33 cellular contexts compared by ENCODE assay signal in the genomic region with DNA sequence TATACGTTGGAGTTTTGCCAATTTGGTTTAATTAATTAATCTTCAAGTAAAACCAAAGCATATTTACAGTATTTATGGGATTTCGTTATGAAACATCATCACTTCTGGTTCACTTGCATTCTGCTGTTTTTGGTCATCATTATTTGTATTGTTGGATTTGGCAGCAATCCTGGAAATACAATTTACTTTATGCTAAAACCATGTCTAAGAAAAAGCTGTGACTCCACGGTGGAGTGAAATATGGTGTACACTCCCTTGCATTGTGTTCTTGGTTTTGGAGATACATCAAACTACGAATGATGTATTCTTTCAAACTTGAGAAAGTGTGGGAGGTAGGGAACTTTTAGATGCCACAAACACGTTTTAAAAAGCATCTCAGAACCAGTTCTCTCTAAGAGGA.
A peak's percentile ranks its signal among the peaks of the same experiment; 100 is the strongest.
DNase-seq lines count a peak whose midpoint lies in the region; ATAC-seq and TF ChIP-seq lines count a peak whose summit lies in the region.
"Had no signal": no experiment of that assay in that cellular context is flagged by ENCODE, and none has a peak within 500 bp of the region (broad histone marks: within the 10 kb centered on the region; RNA-seq: fewer than 3 reads in every experiment).

No MANE protein-coding gene starts in this region.

- no peaks in the 10 kb centered on the region for H3K27me3 ChIP-seq in left lung
- H3K27me3 ChIP-seq: thyroid gland, vagina had no signal

- H3K36me3 Mint-ChIP-seq in nephron (ENCODE audit: low read depth) = no peaks in the 10 kb centered on the region
- H3K36me3 Mint-ChIP-seq in activated T-helper 2 cell treated with anti-CD3 and anti-CD28 coated beads, Interferon-gamma antibody, Interleukin-2, Interleukin-4, amounts not matched to agents 10 μg/mL and 5 μg/mL and 100 μg/mL, durations not matched to agents 14 hours and 24 hours and 36 hours (ENCODE audit: low read depth) = no peaks in the 10 kb centered on the region
- H3K36me3 Mint-ChIP-seq in natural killer cell treated with Interleukin-12 subunit alpha and Interleukin-12 subunit beta and Interleukin-15 and Interleukin-18, amount 100 ng/mL, for 72 hours = no peaks in the 10 kb centered on the region
- H3K36me3 Mint-ChIP-seq: activated naive CD8-positive, alpha-beta T cell treated with anti-CD3 and anti-CD28 coated beads, Interleukin-2, amount 10 ng/mL, durations not matched to agents 7 days and 5 days; CD8-positive, alpha-beta T cell; naive thymus-derived CD4-positive, alpha-beta T cell had no signal

- peaks cover 4% of the 10 kb centered on the region for H3K27me3 Mint-ChIP-seq in nephron (ENCODE audit: low read depth)
- no peaks in the 10 kb centered on the region for H3K27me3 Mint-ChIP-seq in activated T-helper 2 cell treated with anti-CD3 and anti-CD28 coated beads, Interferon-gamma antibody, Interleukin-2, Interleukin-4, amounts not matched to agents 10 μg/mL and 5 μg/mL and 100 μg/mL, durations not matched to agents 14 hours and 24 hours and 36 hours (ENCODE audit: low read depth)
- peaks cover 0 to 8% of the 10 kb centered on the region in 2 donors for H3K27me3 Mint-ChIP-seq in natural killer cell treated with Interleukin-12 subunit alpha and Interleukin-12 subunit beta and Interleukin-15 and Interleukin-18, amount 100 ng/mL, for 72 hours
- H3K27me3 Mint-ChIP-seq: activated naive CD8-positive, alpha-beta T cell treated with anti-CD3 and anti-CD28 coated beads, Interleukin-2, amount 10 ng/mL, durations not matched to agents 7 days and 5 days; B cell had no signal

- H3K9me3 Mint-ChIP-seq in nephron = no peaks in the 10 kb centered on the region
- H3K9me3 Mint-ChIP-seq in activated T-helper 2 cell treated with anti-CD3 and anti-CD28 coated beads, Interferon-gamma antibody, Interleukin-2, Interleukin-4, amounts not matched to agents 10 μg/mL and 5 μg/mL and 100 μg/mL, durations not matched to agents 14 hours and 24 hours and 36 hours = no peaks in the 10 kb centered on the region
- no peaks in the 10 kb centered on the region for H3K9me3 Mint-ChIP-seq in natural killer cell treated with Interleukin-12 subunit alpha and Interleukin-12 subunit beta and Interleukin-15 and Interleukin-18, amount 100 ng/mL, for 72 hours
- H3K9me3 Mint-ChIP-seq: activated naive CD8-positive, alpha-beta T cell treated with anti-CD3 and anti-CD28 coated beads, Interleukin-2, amount 10 ng/mL, durations not matched to agents 7 days and 5 days; CD8-positive, alpha-beta T cell had no signal

- H3K4me3 ChIP-seq in astrocyte of the cerebellum (ENCODE audit: low read depth, low read length) (no peak overlapping the region), left lung (no peak overlapping the region)
- H3K4me3 ChIP-seq: A549, gastrocnemius medialis, HAP-1, lower lobe of right lung, prostate gland, stomach, thyroid gland, vagina had no signal

- TF ChIP-seq CTCF in astrocyte of the cerebellum (IDR thresholded peaks at IDR 0.05; ENCODE audit: low read depth, low read length, missing control alignments) (no peak), nephron (IDR thresholded peaks at IDR 0.05; ENCODE audit: unreplicated experiment in 3 of 3) (no peak), left lung (IDR thresholded peaks at IDR 0.05) (no peak)

- H3K9me3 ChIP-seq in left lung = no peaks in the 10 kb centered on the region
- H3K9me3 ChIP-seq: A549, gastrocnemius medialis, HAP-1, lower lobe of right lung, prostate gland, stomach, thyroid gland, vagina had no signal

- H3K4me1 ChIP-seq in left lung = no peaks in the 10 kb centered on the region
- H3K4me1 ChIP-seq: A549, gastrocnemius medialis, HAP-1, lower lobe of right lung, prostate gland, stomach, thyroid gland, vagina had no signal

- no peak overlapping the region for H3K4me3 Mint-ChIP-seq in nephron
- H3K4me3 Mint-ChIP-seq in activated T-helper 2 cell treated with anti-CD3 and anti-CD28 coated beads, Interferon-gamma antibody, Interleukin-2, Interleukin-4, amounts not matched to agents 10 μg/mL and 5 μg/mL and 100 μg/mL, durations not matched to agents 14 hours and 24 hours and 36 hours (ENCODE audit: low read depth) = no peak overlapping the region
- H3K4me3 Mint-ChIP-seq in natural killer cell treated with Interleukin-12 subunit alpha and Interleukin-12 subunit beta and Interleukin-15 and Interleukin-18, amount 100 ng/mL, for 72 hours = no peak overlapping the region
- H3K4me3 Mint-ChIP-seq: activated naive CD8-positive, alpha-beta T cell treated with anti-CD3 and anti-CD28 coated beads, Interleukin-2, amount 10 ng/mL, durations not matched to agents 7 days and 5 days; B cell; CD8-positive, alpha-beta T cell; naive thymus-derived CD4-positive, alpha-beta T cell had no signal

- intact Hi-C loops in activated T-helper 2 cell treated with anti-CD3 and anti-CD28 coated beads, Interferon-gamma antibody, Interleukin-2, Interleukin-4, amounts not matched to agents 10 μg/mL and 5 μg/mL and 100 μg/mL, durations not matched to agents 14 hours and 24 hours and 36 hours (cut with micrococcal nuclease) = no loop called here
- intact Hi-C loops in left lung (cut with DNase I) = no loop called here

- H3K27ac Mint-ChIP-seq in nephron = peak overlapping the region in 2 of 3 experiments; percentile 78 to 97
- H3K27ac Mint-ChIP-seq in activated T-helper 2 cell treated with anti-CD3 and anti-CD28 coated beads, Interferon-gamma antibody, Interleukin-2, Interleukin-4, amounts not matched to agents 10 μg/mL and 5 μg/mL and 100 μg/mL, durations not matched to agents 14 hours and 24 hours and 36 hours = no peak overlapping the region
- no peak overlapping the region for H3K27ac Mint-ChIP-seq in natural killer cell treated with Interleukin-12 subunit alpha and Interleukin-12 subunit beta and Interleukin-15 and Interleukin-18, amount 100 ng/mL, for 72 hours
- H3K27ac Mint-ChIP-seq: activated naive CD8-positive, alpha-beta T cell treated with anti-CD3 and anti-CD28 coated beads, Interleukin-2, amount 10 ng/mL, durations not matched to agents 7 days and 5 days; B cell; CD8-positive, alpha-beta T cell; naive thymus-derived CD4-positive, alpha-beta T cell had no signal

- H3K27ac ChIP-seq in left lung = no peak overlapping the region
- H3K27ac ChIP-seq: A549, gastrocnemius medialis, lower lobe of right lung, prostate gland, stomach, thyroid gland, vagina had no signal

- H3K4me1 Mint-ChIP-seq in nephron = peaks cover 34% of the 10 kb centered on the region
- no peaks in the 10 kb centered on the region for H3K4me1 Mint-ChIP-seq in activated T-helper 2 cell treated with anti-CD3 and anti-CD28 coated beads, Interferon-gamma antibody, Interleukin-2, Interleukin-4, amounts not matched to agents 10 μg/mL and 5 μg/mL and 100 μg/mL, durations not matched to agents 14 hours and 24 hours and 36 hours (ENCODE audit: low read depth)
- peaks cover 4% of the 10 kb centered on the region in 2 donors for H3K4me1 Mint-ChIP-seq in natural killer cell treated with Interleukin-12 subunit alpha and Interleukin-12 subunit beta and Interleukin-15 and Interleukin-18, amount 100 ng/mL, for 72 hours (ENCODE audit: low read depth in 2 of 2)
- H3K4me1 Mint-ChIP-seq: activated naive CD8-positive, alpha-beta T cell treated with anti-CD3 and anti-CD28 coated beads, Interleukin-2, amount 10 ng/mL, durations not matched to agents 7 days and 5 days; B cell; naive thymus-derived CD4-positive, alpha-beta T cell had no signal

- H3K36me3 ChIP-seq in left lung = no peaks in the 10 kb centered on the region
- H3K36me3 ChIP-seq: gastrocnemius medialis, HAP-1, lower lobe of right lung, prostate gland, stomach, thyroid gland, vagina had no signal

- peak; percentile 47 for DNase-seq in EL
- DNase-seq in astrocyte of the cerebellum (ENCODE audit: low read depth) = peak; percentile 53
- peak; percentile 48 for DNase-seq in fibroblast of gingiva (ENCODE audit: low read depth)
- DNase-seq in activated T-helper 2 cell treated with anti-CD3 and anti-CD28 coated beads, Interferon-gamma antibody, Interleukin-2, Interleukin-4, amounts not matched to agents 10 μg/mL and 5 μg/mL and 100 μg/mL, durations not matched to agents 14 hours and 24 hours and 36 hours (ENCODE audit: low spot score) = no peak
- no peak for DNase-seq in natural killer cell treated with Interleukin-12 subunit alpha and Interleukin-12 subunit beta and Interleukin-15 and Interleukin-18, amount 100 ng/mL, for 72 hours (ENCODE audit: low spot score)
- DNase-seq in left lung = no peak
- DNase-seq: activated gamma-delta T cell; activated naive CD8-positive, alpha-beta T cell treated with anti-CD3 and anti-CD28 coated beads, Interleukin-2, amount 10 ng/mL, durations not matched to agents 7 days and 5 days; activated T-cell treated with anti-CD3 and anti-CD28 coated beads for 4 hours; CD8-positive, alpha-beta T cell; effector memory CD4-positive, alpha-beta T cell; gastrocnemius medialis; Karpas-422; kidney glomerular epithelial cell; lower lobe of right lung; naive thymus-derived CD4-positive, alpha-beta T cell; NCI-H1436 treated with DMSO at 0.1 percent for 48 hours; NCI-H2107; NCI-H82; nucleus accumbens; stimulated activated CD4-positive, alpha-beta T cell treated with anti-CD3 and anti-CD28 coated beads, Interleukin-4, amount 100 ng/mL, for 1 hour; stomach; SW 1271; thyroid gland had no signal

- in situ Hi-C loops in astrocyte of the cerebellum (cut with HindIII; ENCODE audit: low sequenced_read_pairs) = no loop called here

- ATAC-seq in natural killer cell treated with Interleukin-12 subunit alpha and Interleukin-12 subunit beta and Interleukin-15 and Interleukin-18, amount 100 ng/mL, for 72 hours = no peak
- ATAC-seq in GM21786 (IDR thresholded peaks at IDR 0.05; ENCODE audit: unreplicated experiment) = no peak
- no peak for ATAC-seq in left lung
- ATAC-seq: A549; CD8-positive, alpha-beta T cell; gastrocnemius medialis; HepG2; lower lobe of right lung; naive thymus-derived CD4-positive, alpha-beta T cell; sciatic nerve had no signal

Comparison
In these comparisons a context has a peak if more than half of its experiments do, and no peak if none do; other contexts are left out.
1. DNase-seq: peak in EL (single experiment), astrocyte of the cerebellum (single experiment) and fibroblast of gingiva (single experiment); none in activated T-helper 2 cell treated with anti-CD3 and anti-CD28 coated beads, Interferon-gamma antibody, Interleukin-2, Interleukin-4, amounts not matched to agents 10 μg/mL and 5 μg/mL and 100 μg/mL, durations not matched to agents 14 hours and 24 hours and 36 hours (single experiment), natural killer cell treated with Interleukin-12 subunit alpha and Interleukin-12 subunit beta and Interleukin-15 and Interleukin-18, amount 100 ng/mL, for 72 hours (single experiment) and left lung (0 of 2).
2. H3K27ac Mint-ChIP-seq: peak in nephron (2 of 3); none in activated T-helper 2 cell treated with anti-CD3 and anti-CD28 coated beads, Interferon-gamma antibody, Interleukin-2, Interleukin-4, amounts not matched to agents 10 μg/mL and 5 μg/mL and 100 μg/mL, durations not matched to agents 14 hours and 24 hours and 36 hours (single experiment) and natural killer cell treated with Interleukin-12 subunit alpha and Interleukin-12 subunit beta and Interleukin-15 and Interleukin-18, amount 100 ng/mL, for 72 hours (0 of 2).